20 cellular contexts compared by ENCODE assay signal in the genomic region with DNA sequence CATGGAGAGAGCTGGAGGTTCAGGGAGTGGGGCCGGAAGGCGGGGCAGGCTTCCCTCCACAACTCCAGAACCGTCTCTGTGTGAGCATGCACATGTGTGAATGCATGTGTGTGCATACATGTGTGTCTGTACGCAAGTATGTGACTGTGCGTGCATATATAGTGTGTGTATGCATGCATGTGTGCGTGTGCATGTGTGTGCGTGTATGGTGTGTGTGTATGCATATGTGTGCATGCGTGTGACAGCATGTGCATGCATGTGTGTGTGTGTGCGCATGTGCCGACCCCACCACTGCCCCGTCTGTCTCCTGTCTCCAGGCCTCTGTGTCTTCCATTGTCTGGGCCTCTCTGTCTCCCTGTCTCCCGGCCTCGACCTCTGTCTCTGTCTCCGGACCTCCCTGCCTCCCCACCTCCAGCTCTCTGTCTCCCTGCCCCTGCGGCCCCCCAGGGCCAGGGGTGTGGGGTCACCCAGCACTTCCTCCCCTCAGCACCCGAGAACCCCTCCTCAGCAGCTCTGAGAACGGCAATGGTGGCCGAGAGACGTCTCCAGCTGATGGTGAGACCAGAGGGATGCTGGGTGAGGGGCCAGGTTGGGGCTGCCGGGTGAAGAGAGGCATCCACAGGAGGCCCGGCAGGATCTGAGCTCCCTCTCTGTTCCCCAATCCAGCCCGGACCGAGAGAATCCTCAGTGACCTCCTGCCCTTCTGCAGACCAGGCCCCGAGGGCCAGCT. TPM values are rescaled to one million over a fixed set of nuclear protein-coding genes. Genes with fewer than 3 reads are reported as not detected.
DNase-seq lines count a peak whose midpoint lies in the region; ATAC-seq and TF ChIP-seq lines count a peak whose summit lies in the region.
"Had no signal": no experiment of that assay in that cellular context is flagged by ENCODE, and none has a peak within 500 bp of the region (broad histone marks: within the 10 kb centered on the region; RNA-seq: fewer than 3 reads in every experiment).

No MANE protein-coding gene starts in this region.

- H3K4me1 Mint-ChIP-seq in CD8-positive, alpha-beta T cell (ENCODE audit: low read depth): peaks cover 42% of the 10 kb centered on the region
- peaks cover 45% of the 10 kb centered on the region for H3K4me1 Mint-ChIP-seq in activated CD8-positive, alpha-beta T cell treated with anti-CD3 and anti-CD28 coated beads for 36 hours (ENCODE audit: low read depth)
- peaks cover 32% of the 10 kb centered on the region for H3K4me1 Mint-ChIP-seq in stimulated activated effector memory CD8-positive, alpha-beta T cell treated with anti-CD3 and anti-CD28 coated beads, Interleukin-12 subunit alpha, Interleukin-12 subunit beta, amount 100 ng/mL, for 72 hours
- peaks cover 3% of the 10 kb centered on the region for H3K4me1 Mint-ChIP-seq in MCF 10A (ENCODE audit: insufficient read depth, unreplicated experiment)

- H3K27me3 Mint-ChIP-seq in CD8-positive, alpha-beta T cell (ENCODE audit: low read depth): no peaks in the 10 kb centered on the region
- no peaks in the 10 kb centered on the region for H3K27me3 Mint-ChIP-seq in activated CD8-positive, alpha-beta T cell treated with anti-CD3 and anti-CD28 coated beads for 36 hours
- H3K27me3 Mint-ChIP-seq in MCF 10A (ENCODE audit: insufficient read depth, unreplicated experiment): no peaks in the 10 kb centered on the region
- H3K27me3 Mint-ChIP-seq: activated CD4-positive, alpha-beta T cell treated with anti-CD3 and anti-CD28 coated beads for 36 hours; stimulated activated memory B cell treated with anti-CD40 and anti-IgM and Interleukin-4, amounts not matched to agents 10 μg/mL and 1 μg/mL and 100 μg/mL, for 72 hours had no signal

- ATAC-seq in CD8-positive, alpha-beta T cell: no peak
- no peak for ATAC-seq in activated CD8-positive, alpha-beta T cell treated with anti-CD3 and anti-CD28 coated beads for 36 hours
- ATAC-seq in left colon: peak; percentile 34
- no peak for ATAC-seq in stimulated activated effector memory CD8-positive, alpha-beta T cell treated with anti-CD3 and anti-CD28 coated beads, Interleukin-12 subunit alpha, Interleukin-12 subunit beta, amount 100 ng/mL, for 72 hours
- ATAC-seq: activated CD4-positive, alpha-beta T cell treated with anti-CD3 and anti-CD28 coated beads for 36 hours; stimulated activated memory B cell treated with anti-CD40 and anti-IgM and Interleukin-4, amounts not matched to agents 10 μg/mL and 1 μg/mL and 100 μg/mL, for 72 hours had no signal

- peaks cover 60% of the 10 kb centered on the region for H3K36me3 Mint-ChIP-seq in CD8-positive, alpha-beta T cell
- peaks cover 48% of the 10 kb centered on the region for H3K36me3 Mint-ChIP-seq in activated CD8-positive, alpha-beta T cell treated with anti-CD3 and anti-CD28 coated beads for 36 hours (ENCODE audit: low read depth)
- H3K36me3 Mint-ChIP-seq in stimulated activated effector memory CD8-positive, alpha-beta T cell treated with anti-CD3 and anti-CD28 coated beads, Interleukin-12 subunit alpha, Interleukin-12 subunit beta, amount 100 ng/mL, for 72 hours: peaks cover 94% of the 10 kb centered on the region
- peaks cover 70% of the 10 kb centered on the region for H3K36me3 Mint-ChIP-seq in MCF 10A (ENCODE audit: insufficient read depth, unreplicated experiment)

- BruUV-seq in MCF 10A (replicated peaks; lab: Mats Ljungman, UMichigan): no TSS peak

- H3K27ac ChIP-seq in CD8-positive, alpha-beta T cell (ENCODE audit: low read depth, low read length): no peak overlapping the region
- H3K27ac ChIP-seq in right atrium auricular region: no peak overlapping the region
- H3K27ac ChIP-seq: breast epithelium, ovary, thoracic aorta had no signal

- H3K27ac Mint-ChIP-seq in CD8-positive, alpha-beta T cell: peak overlapping the region; percentile 78
- peak overlapping the region; percentile 30 for H3K27ac Mint-ChIP-seq in activated CD8-positive, alpha-beta T cell treated with anti-CD3 and anti-CD28 coated beads for 36 hours
- H3K27ac Mint-ChIP-seq in stimulated activated effector memory CD8-positive, alpha-beta T cell treated with anti-CD3 and anti-CD28 coated beads, Interleukin-12 subunit alpha, Interleukin-12 subunit beta, amount 100 ng/mL, for 72 hours: peak overlapping the region; percentile 77
- no peak overlapping the region for H3K27ac Mint-ChIP-seq in MCF 10A (ENCODE audit: low read depth, unreplicated experiment)
- H3K27ac Mint-ChIP-seq: stimulated activated memory B cell treated with anti-CD40 and anti-IgM and Interleukin-4, amounts not matched to agents 10 μg/mL and 1 μg/mL and 100 μg/mL, for 72 hours had no signal

- no peaks in the 10 kb centered on the region for H3K9me3 ChIP-seq in CD8-positive, alpha-beta T cell (ENCODE audit: low read length)
- no peaks in the 10 kb centered on the region for H3K9me3 ChIP-seq in right atrium auricular region
- H3K9me3 ChIP-seq: breast epithelium, ovary, thoracic aorta had no signal

- intact Hi-C loops in CD8-positive, alpha-beta T cell (cut with DNase I, micrococcal nuclease): no loop called here
- intact Hi-C loops in activated CD8-positive, alpha-beta T cell treated with anti-CD3 and anti-CD28 coated beads for 36 hours (cut with micrococcal nuclease): no loop called here
- intact Hi-C loops in left colon (cut with DNase I, micrococcal nuclease) (no loop called here), MCF 10A (cut with micrococcal nuclease) (no loop called here)

- H3K4me1 ChIP-seq in CD8-positive, alpha-beta T cell (ENCODE audit: insufficient read depth, low read length): peaks cover 53% of the 10 kb centered on the region
- no peaks in the 10 kb centered on the region for H3K4me1 ChIP-seq in right atrium auricular region
- H3K4me1 ChIP-seq: breast epithelium had no signal

- POLR2A ChIA-PET in CD8-positive, alpha-beta T cell (lab: Charles Lee): interaction anchor here (1.0 to 18.1 kb wide), 6 partner anchors 9 to 32 kb away, joined by 3 to 253 read pairs (median 4); a partner anchor contains a TSS
- POLR2A ChIA-PET in activated CD8-positive, alpha-beta T cell treated with anti-CD3 and anti-CD28 coated beads for 36 hours (lab: Charles Lee): interaction anchor here (0.9 to 1.9 kb wide), 9 partner anchors 10 to 41 kb away, joined by 3 to 6 read pairs (median 4); no protein-coding TSS in a partner anchor
- POLR2A ChIA-PET in MCF 10A (lab: Yijun Ruan, JAX): interaction anchor here (0.6 kb wide), 1 partner anchor 1713 kb away, joined by 5 read pairs; no protein-coding TSS in a partner anchor

- TF ChIP-seq CTCF in CD8-positive, alpha-beta T cell (IDR thresholded peaks at IDR 0.05): no peak
- no peak for TF ChIP-seq CTCF in activated CD8-positive, alpha-beta T cell treated with anti-CD3 and anti-CD28 coated beads for 36 hours (IDR thresholded peaks at IDR 0.05)
- TF ChIP-seq CTCF in right atrium auricular region (IDR thresholded peaks at IDR 0.05) (no peak), MCF 10A (IDR thresholded peaks at IDR 0.05; ENCODE audit: unreplicated experiment) (no peak)

- no peak for DNase-seq in CD8-positive, alpha-beta T cell
- DNase-seq in activated CD8-positive, alpha-beta T cell treated with anti-CD3 and anti-CD28 coated beads for 36 hours: no peak
- DNase-seq in left colon (no peak), right atrium auricular region (ENCODE audit: low spot score) (no peak), MCF 10A (ENCODE audit: unreplicated experiment) (no peak)
- DNase-seq in stimulated activated effector memory CD8-positive, alpha-beta T cell treated with anti-CD3 and anti-CD28 coated beads, Interleukin-12 subunit alpha, Interleukin-12 subunit beta, amount 100 ng/mL, for 72 hours (ENCODE audit: low spot score in 2 of 2): no peak
- no peak for DNase-seq in stimulated activated CD4-positive, alpha-beta T cell treated with anti-CD3 and anti-CD28 coated beads, Interleukin-4, amount 100 ng/mL, for 1 hour
- DNase-seq: activated CD4-positive, alpha-beta T cell treated with anti-CD3 and anti-CD28 coated beads for 36 hours; activated effector memory CD4-positive, alpha-beta T cell treated with Interleukin-2 at 50 U/mL for 16 hours; foreskin melanocyte; hippocampal formation; NCI-H1417 treated with DMSO at 0.1 percent for 48 hours; NCI-H2107; ovary had no signal

- no peaks in the 10 kb centered on the region for H3K9me3 Mint-ChIP-seq in CD8-positive, alpha-beta T cell
- no peaks in the 10 kb centered on the region for H3K9me3 Mint-ChIP-seq in activated CD8-positive, alpha-beta T cell treated with anti-CD3 and anti-CD28 coated beads for 36 hours
- no peaks in the 10 kb centered on the region for H3K9me3 Mint-ChIP-seq in stimulated activated effector memory CD8-positive, alpha-beta T cell treated with anti-CD3 and anti-CD28 coated beads, Interleukin-12 subunit alpha, Interleukin-12 subunit beta, amount 100 ng/mL, for 72 hours
- H3K9me3 Mint-ChIP-seq in MCF 10A (ENCODE audit: unreplicated experiment): no peaks in the 10 kb centered on the region
- H3K9me3 Mint-ChIP-seq: stimulated activated memory B cell treated with anti-CD40 and anti-IgM and Interleukin-4, amounts not matched to agents 10 μg/mL and 1 μg/mL and 100 μg/mL, for 72 hours had no signal

- H3K27me3 ChIP-seq in CD8-positive, alpha-beta T cell (ENCODE audit: insufficient read depth, low read length): no peaks in the 10 kb centered on the region
- H3K27me3 ChIP-seq in right atrium auricular region: no peaks in the 10 kb centered on the region
- H3K27me3 ChIP-seq: breast epithelium, ovary had no signal

- CTCF ChIA-PET in CD8-positive, alpha-beta T cell (lab: Charles Lee): interaction anchor here (1.4 to 10.1 kb wide), 2 partner anchors 10 to 32 kb away, joined by 5 to 44 read pairs; no protein-coding TSS in a partner anchor
- CTCF ChIA-PET in activated CD8-positive, alpha-beta T cell treated with anti-CD3 and anti-CD28 coated beads for 36 hours (lab: Charles Lee): interaction anchor here (0.7 to 2.0 kb wide), 4 partner anchors 10 to 68 kb away, joined by 3 to 8 read pairs (median 4); no protein-coding TSS in a partner anchor
- CTCF ChIA-PET in MCF 10A (lab: Yijun Ruan, JAX): interaction anchor here (1.4 kb wide), 1 partner anchor 29 kb away, joined by 5 read pairs; no protein-coding TSS in a partner anchor

- peaks cover 60% of the 10 kb centered on the region for H3K36me3 ChIP-seq in CD8-positive, alpha-beta T cell (ENCODE audit: insufficient read depth, low read length)
- peaks cover 65% of the 10 kb centered on the region for H3K36me3 ChIP-seq in right atrium auricular region
- H3K36me3 ChIP-seq: ovary had no signal

- H3K4me3 Mint-ChIP-seq in CD8-positive, alpha-beta T cell: no peak overlapping the region
- no peak overlapping the region for H3K4me3 Mint-ChIP-seq in activated CD8-positive, alpha-beta T cell treated with anti-CD3 and anti-CD28 coated beads for 36 hours
- no peak overlapping the region for H3K4me3 Mint-ChIP-seq in stimulated activated effector memory CD8-positive, alpha-beta T cell treated with anti-CD3 and anti-CD28 coated beads, Interleukin-12 subunit alpha, Interleukin-12 subunit beta, amount 100 ng/mL, for 72 hours
- no peak overlapping the region for H3K4me3 Mint-ChIP-seq in MCF 10A (ENCODE audit: unreplicated experiment)
- H3K4me3 Mint-ChIP-seq: activated CD4-positive, alpha-beta T cell treated with anti-CD3 and anti-CD28 coated beads for 36 hours; stimulated activated memory B cell treated with anti-CD40 and anti-IgM and Interleukin-4, amounts not matched to agents 10 μg/mL and 1 μg/mL and 100 μg/mL, for 72 hours had no signal

- no peak overlapping the region for H3K4me3 ChIP-seq in CD8-positive, alpha-beta T cell (ENCODE audit: low read depth, low read length)
- H3K4me3 ChIP-seq in right atrium auricular region: no peak overlapping the region
- H3K4me3 ChIP-seq: breast epithelium, ovary, thoracic aorta had no signal

RNA-seq across cellular contexts. Expression of a gene that starts 22.5 kb away (rescaled TPM):
- 1,000 to 10,000 TPM; 1,125 to 1,160 TPM for total RNA-seq in CD8-positive, alpha-beta T cell
- total RNA-seq in activated CD8-positive, alpha-beta T cell treated with anti-CD3 and anti-CD28 coated beads for 36 hours: 100 to 1,000 TPM; 307 to 308 TPM
- total RNA-seq in left colon (10 to 100 TPM; 87.8 to 93.6 TPM), right atrium auricular region (10 to 100 TPM; 27.3 to 45.8 TPM), MCF 10A (2022) (106 and 108 TPM in 2 replicates)

RNA-seq across cellular contexts. Expression of a gene that starts 22.8 kb away (rescaled TPM):
- 1 to 10 TPM; 5.4 to 6.8 TPM for total RNA-seq in CD8-positive, alpha-beta T cell
- total RNA-seq in activated CD8-positive, alpha-beta T cell treated with anti-CD3 and anti-CD28 coated beads for 36 hours: 1 to 10 TPM; 1.5 to 1.6 TPM
- 1 to 10 TPM; 1.1 to 1.7 TPM for total RNA-seq in left colon
- total RNA-seq in right atrium auricular region: not detected
- 0.34 TPM in 1 of 2 replicates, not detected in the other for total RNA-seq in MCF 10A (2022)
- total RNA-seq: dermis microvascular lymphatic vessel endothelial cell, epithelial cell of proximal tubule, myocyte had no signal

RNA-seq across cellular contexts. Expression of a gene that starts 28.4 kb away (rescaled TPM):
- total RNA-seq in CD8-positive, alpha-beta T cell: 10 to 100 TPM; 19.5 to 19.6 TPM
- total RNA-seq in activated CD8-positive, alpha-beta T cell treated with anti-CD3 and anti-CD28 coated beads for 36 hours: 10 to 100 TPM; 19.3 to 21.0 TPM
- 10 to 100 TPM in 1 of 2 donors, 1 to 10 TPM in 1; 3.9 to 13.7 TPM for total RNA-seq in left colon
- total RNA-seq in right atrium auricular region: 1 to 10 TPM in 1 of 2 donors, not detected in 1; 1.1 TPM
- not detected in 2 replicates for total RNA-seq in MCF 10A (2022)
- total RNA-seq: epithelial cell of proximal tubule, thoracic aorta had no signal

RNA-seq across cellular contexts. Expression of a gene that starts 45.4 kb away (rescaled TPM):
- 1,000 to 10,000 TPM; 3,663 to 3,781 TPM for total RNA-seq in CD8-positive, alpha-beta T cell
- 1,000 to 10,000 TPM; 3,454 to 3,479 TPM for total RNA-seq in activated CD8-positive, alpha-beta T cell treated with anti-CD3 and anti-CD28 coated beads for 36 hours
- total RNA-seq in left colon (1,000 to 10,000 TPM; 1,474 to 1,504 TPM), right atrium auricular region (100 to 1,000 TPM; 108 to 415 TPM), MCF 10A (2022) (3,060 and 3,357 TPM in 2 replicates)

RNA-seq across cellular contexts. Expression of a gene that starts 53.7 kb away (rescaled TPM):
- 100 to 1,000 TPM in 1 of 2 experiments, 10 to 100 TPM in 1; 99.5 to 114 TPM for total RNA-seq in CD8-positive, alpha-beta T cell
- total RNA-seq in activated CD8-positive, alpha-beta T cell treated with anti-CD3 and anti-CD28 coated beads for 36 hours: 10 to 100 TPM; 49.6 to 52.4 TPM
- total RNA-seq in left colon (100 to 1,000 TPM; 177 to 196 TPM), right atrium auricular region (100 to 1,000 TPM; 123 to 167 TPM), MCF 10A (2022) (75.4 and 104 TPM in 2 replicates)
